In genomic region chr13:30306762-30307193, GRCh38 we compare ENCODE assay signal across 8 cellular contexts. TPM values are rescaled to one million over a fixed set of nuclear protein-coding genes. Genes with fewer than 3 reads are reported as not detected.
DNase-seq lines count a peak whose midpoint lies in the region; ATAC-seq, FAIRE-seq and TF ChIP-seq lines count a peak whose summit lies in the region.

No MANE protein-coding gene starts in this region.

- peak overlapping the region; percentile 78 for H3K4me3 ChIP-seq in fibroblast of pulmonary artery (replicated peaks; ENCODE audit: low read depth, low read length)

- TF ChIP-seq CTCF in fibroblast of pulmonary artery (IDR thresholded peaks at IDR 0.05; ENCODE audit: low read length, missing control alignments) = no peak

- H3K4me3 Mint-ChIP-seq in activated T-helper 2 cell treated with anti-CD3 and anti-CD28 coated beads, Interferon-gamma antibody, Interleukin-2, Interleukin-4, amounts not matched to agents 10 μg/mL and 5 μg/mL and 100 μg/mL, durations not matched to agents 14 hours and 24 hours and 36 hours (ENCODE audit: low read depth) = peak overlapping the region; percentile 86
- H3K4me3 Mint-ChIP-seq in naive thymus-derived CD8-positive, alpha-beta T cell = peak overlapping the region; percentile 80 to 95 (median 90)
- peak overlapping the region; percentile 88 to 96 for H3K4me3 Mint-ChIP-seq in stimulated activated naive B cell treated with anti-CD40 and anti-IgM and Interleukin-4, amounts not matched to agents 10 μg/mL and 1 μg/mL and 100 μg/mL, for 72 hours

- H3K27me3 Mint-ChIP-seq in activated T-helper 2 cell treated with anti-CD3 and anti-CD28 coated beads, Interferon-gamma antibody, Interleukin-2, Interleukin-4, amounts not matched to agents 10 μg/mL and 5 μg/mL and 100 μg/mL, durations not matched to agents 14 hours and 24 hours and 36 hours (ENCODE audit: low read depth) = no peaks in the 10 kb centered on the region
- no peaks in the 10 kb centered on the region for H3K27me3 Mint-ChIP-seq in naive thymus-derived CD8-positive, alpha-beta T cell
- no peaks in the 10 kb centered on the region for H3K27me3 Mint-ChIP-seq in stimulated activated naive B cell treated with anti-CD40 and anti-IgM and Interleukin-4, amounts not matched to agents 10 μg/mL and 1 μg/mL and 100 μg/mL, for 72 hours

- peak overlapping the region; percentile 80 for H3K27ac Mint-ChIP-seq in activated T-helper 2 cell treated with anti-CD3 and anti-CD28 coated beads, Interferon-gamma antibody, Interleukin-2, Interleukin-4, amounts not matched to agents 10 μg/mL and 5 μg/mL and 100 μg/mL, durations not matched to agents 14 hours and 24 hours and 36 hours
- peak overlapping the region in 9 of 10 donors; percentile 43 to 91 (median 86) for H3K27ac Mint-ChIP-seq in naive thymus-derived CD8-positive, alpha-beta T cell
- peak overlapping the region; percentile 93 for H3K27ac Mint-ChIP-seq in stimulated activated naive B cell treated with anti-CD40 and anti-IgM and Interleukin-4, amounts not matched to agents 10 μg/mL and 1 μg/mL and 100 μg/mL, for 72 hours

- TF ChIP-seq POLR2A in H54 (IDR thresholded peaks at IDR 0.05; ENCODE audit: low read depth, low read length) = peak; percentile 76

- intact Hi-C loops in activated T-helper 2 cell treated with anti-CD3 and anti-CD28 coated beads, Interferon-gamma antibody, Interleukin-2, Interleukin-4, amounts not matched to agents 10 μg/mL and 5 μg/mL and 100 μg/mL, durations not matched to agents 14 hours and 24 hours and 36 hours (cut with micrococcal nuclease) = loop anchor here (2.0 to 10.0 kb wide), 9 partner anchors 54 to 549 kb away; partner anchors contain the start of genes HMGB1, UBE2L5 and USPL1

- H3K4me1 Mint-ChIP-seq in activated T-helper 2 cell treated with anti-CD3 and anti-CD28 coated beads, Interferon-gamma antibody, Interleukin-2, Interleukin-4, amounts not matched to agents 10 μg/mL and 5 μg/mL and 100 μg/mL, durations not matched to agents 14 hours and 24 hours and 36 hours (ENCODE audit: low read depth) = peaks cover 38% of the 10 kb centered on the region
- H3K4me1 Mint-ChIP-seq in naive thymus-derived CD8-positive, alpha-beta T cell = peaks cover 0 to 42% (median 9%) of the 10 kb centered on the region in 4 donors
- H3K4me1 Mint-ChIP-seq in stimulated activated naive B cell treated with anti-CD40 and anti-IgM and Interleukin-4, amounts not matched to agents 10 μg/mL and 1 μg/mL and 100 μg/mL, for 72 hours = peaks cover 27 to 60% of the 10 kb centered on the region in 2 donors

- H3K9me3 Mint-ChIP-seq in activated T-helper 2 cell treated with anti-CD3 and anti-CD28 coated beads, Interferon-gamma antibody, Interleukin-2, Interleukin-4, amounts not matched to agents 10 μg/mL and 5 μg/mL and 100 μg/mL, durations not matched to agents 14 hours and 24 hours and 36 hours = no peaks in the 10 kb centered on the region
- H3K9me3 Mint-ChIP-seq in naive thymus-derived CD8-positive, alpha-beta T cell = no peaks in the 10 kb centered on the region
- no peaks in the 10 kb centered on the region for H3K9me3 Mint-ChIP-seq in stimulated activated naive B cell treated with anti-CD40 and anti-IgM and Interleukin-4, amounts not matched to agents 10 μg/mL and 1 μg/mL and 100 μg/mL, for 72 hours

- POLR2A ChIA-PET in naive thymus-derived CD8-positive, alpha-beta T cell (lab: Charles Lee) = interaction anchor here (0.9 to 2.2 kb wide), 9 partner anchors 8 to 175 kb away, joined by 3 to 8 read pairs (median 5); no protein-coding TSS in a partner anchor

- no peak for FAIRE-seq in H54 (lab: Jason Lieb, UNC)

- peak; percentile 86 for ATAC-seq in naive thymus-derived CD8-positive, alpha-beta T cell
- peak; percentile 88 to 89 for ATAC-seq in stimulated activated naive B cell treated with anti-CD40 and anti-IgM and Interleukin-4, amounts not matched to agents 10 μg/mL and 1 μg/mL and 100 μg/mL, for 72 hours (replicated peaks)

- DNase-seq in EL = peak; percentile 92
- peak; percentile 47 for DNase-seq in H54 (ENCODE audit: insufficient read length, low spot score)
- DNase-seq in LoVo (ENCODE audit: low spot score) = peak; percentile 89
- peak; percentile 92 for DNase-seq in RPMI8226
- peak; percentile 88 for DNase-seq in activated T-helper 2 cell treated with anti-CD3 and anti-CD28 coated beads, Interferon-gamma antibody, Interleukin-2, Interleukin-4, amounts not matched to agents 10 μg/mL and 5 μg/mL and 100 μg/mL, durations not matched to agents 14 hours and 24 hours and 36 hours (ENCODE audit: low spot score)
- peak; percentile 94 for DNase-seq in fibroblast of pulmonary artery (ENCODE audit: low read depth)
- peak; percentile 77 to 94 (median 87) for DNase-seq in naive thymus-derived CD8-positive, alpha-beta T cell
- DNase-seq in stimulated activated naive B cell treated with anti-CD40 and anti-IgM and Interleukin-4, amounts not matched to agents 10 μg/mL and 1 μg/mL and 100 μg/mL, for 72 hours = peak; percentile 90

- H3K36me3 Mint-ChIP-seq in activated T-helper 2 cell treated with anti-CD3 and anti-CD28 coated beads, Interferon-gamma antibody, Interleukin-2, Interleukin-4, amounts not matched to agents 10 μg/mL and 5 μg/mL and 100 μg/mL, durations not matched to agents 14 hours and 24 hours and 36 hours (ENCODE audit: low read depth) = no peaks in the 10 kb centered on the region
- no peaks in the 10 kb centered on the region for H3K36me3 Mint-ChIP-seq in naive thymus-derived CD8-positive, alpha-beta T cell
- peaks cover 0 to 2% of the 10 kb centered on the region in 2 donors for H3K36me3 Mint-ChIP-seq in stimulated activated naive B cell treated with anti-CD40 and anti-IgM and Interleukin-4, amounts not matched to agents 10 μg/mL and 1 μg/mL and 100 μg/mL, for 72 hours

RNA-seq across cellular contexts. Expression of gene KATNAL1, which starts 0.6 kb away (rescaled TPM):
- 10.8 and 13.0 TPM in 2 replicates for total RNA-seq in activated T-helper 2 cell treated with anti-CD3 and anti-CD28 coated beads, Interferon-gamma antibody, Interleukin-2, Interleukin-4, amounts not matched to agents 10 μg/mL and 5 μg/mL and 100 μg/mL, durations not matched to agents 14 hours and 24 hours and 36 hours
- total RNA-seq in naive thymus-derived CD8-positive, alpha-beta T cell = 1 to 10 TPM; 1.5 to 1.7 TPM
- polyA plus RNA-seq in naive thymus-derived CD8-positive, alpha-beta T cell = under 1 TPM; 0.25 to 0.95 (median 0.61) TPM

Comparison
In these comparisons a context has a peak if more than half of its experiments do, and no peak if none do; other contexts are left out.
1. Peak in every context shown above with its lines: DNase-seq, ATAC-seq and H3K4me3 ChIP-seq.